In genomic region chr12:114744285-114744684, GRCh38 we compare ENCODE assay signal across 21 cellular contexts.
DNase-seq lines count a peak whose midpoint lies in the region; ATAC-seq and TF ChIP-seq lines count a peak whose summit lies in the region.
"Had no signal": no experiment of that assay in that cellular context is flagged by ENCODE, and none has a peak within 500 bp of the region (broad histone marks: within the 10 kb centered on the region; RNA-seq: fewer than 3 reads in every experiment).

No MANE protein-coding gene starts in this region.

- H3K9me3 ChIP-seq in AG04450 (ENCODE audit: control insufficient read depth, insufficient read depth, low read length) (no peaks in the 10 kb centered on the region; the same call in 1 of the 2 replicates), fibroblast of lung (ENCODE audit: control insufficient read depth, insufficient read depth, low read depth, low read length) (no peaks in the 10 kb centered on the region), psoas muscle (no peaks in the 10 kb centered on the region)

- whole genome bisulfite sequencing in psoas muscle, 3 donors = 88 to 92% (median 89%) methylated on average over 6 of the region's 6 CpGs

- no peak for TF ChIP-seq CTCF in AG04450 (IDR thresholded peaks at IDR 0.05; ENCODE audit: low read depth, low read length)
- TF ChIP-seq CTCF in WI38 (IDR thresholded peaks at IDR 0.05; ENCODE audit: low read depth, low read length) = no peak
- TF ChIP-seq CTCF in fibroblast of lung (conservative IDR thresholded peaks at IDR 0.05 in 1 of 2, IDR thresholded peaks at IDR 0.05 in 1 of 2; ENCODE audit: low read depth in 1 of 2, low read length in 2 of 2) = no peak
- no peak for TF ChIP-seq CTCF in nephron (IDR thresholded peaks at IDR 0.05; ENCODE audit: unreplicated experiment in 3 of 3)
- TF ChIP-seq CTCF in psoas muscle (IDR thresholded peaks at IDR 0.05) = no peak

- H3K36me3 ChIP-seq in fibroblast of lung (ENCODE audit: control insufficient read depth, insufficient read depth, low read length) = no peaks in the 10 kb centered on the region
- H3K36me3 ChIP-seq in psoas muscle (ENCODE audit: insufficient read depth in 1 of 2, low read depth in 1 of 2) = no peaks in the 10 kb centered on the region

- intact Hi-C loops in psoas muscle (cut with DNase I) = no loop called here

- peaks cover 16% of the 10 kb centered on the region for H3K27me3 Mint-ChIP-seq in nephron (ENCODE audit: low read depth)
- H3K27me3 Mint-ChIP-seq: IgD-negative memory B cell had no signal

- H3K9ac ChIP-seq in fibroblast of lung (ENCODE audit: insufficient read depth, low read length) = no peak overlapping the region

- H3K36me3 Mint-ChIP-seq in nephron (ENCODE audit: low read depth) = no peaks in the 10 kb centered on the region
- H3K36me3 Mint-ChIP-seq: IgD-negative memory B cell had no signal

- H3K27ac ChIP-seq in AG04450 (ENCODE audit: low read depth, low read length) = peak overlapping the region; percentile 67
- peak overlapping the region; percentile 17 for H3K27ac ChIP-seq in fibroblast of lung (ENCODE audit: insufficient read depth, low read length)
- no peak overlapping the region for H3K27ac ChIP-seq in psoas muscle
- H3K27ac ChIP-seq: SK-N-MC had no signal

- no peaks in the 10 kb centered on the region for H3K9me3 Mint-ChIP-seq in nephron
- H3K9me3 Mint-ChIP-seq: IgD-negative memory B cell had no signal

- POLR2A ChIA-PET in AG04450 (lab: Yijun Ruan, JAX) = interaction anchor here (0.6 to 3.7 kb wide), 6 partner anchors 26 to 76 kb away, joined by 3 to 47 read pairs (median 4); partner anchors contain the start of gene TBX3

- CTCF ChIA-PET in AG04450 (lab: Charles Lee) = interaction anchor here (0.8 to 1.7 kb wide), 2 partner anchors 8 to 60 kb away, joined by 6 to 7 read pairs; partner anchors contain the start of gene TBX3

- DNase-seq in AG04450 (ENCODE audit: low read depth, low spot score) = no peak
- DNase-seq in fibroblast of lung (ENCODE audit: low read depth in 2 of 2) = no peak
- DNase-seq in psoas muscle = no peak
- DNase-seq: 8988T, ACHN, DMS153, NCI-H1092 treated with DMSO at 0.1 percent for 48 hours, NCI-H1436 treated with DMSO at 0.1 percent for 48 hours, NCI-H187 treated with DMSO at 0.1 percent for 48 hours, NCI-H446, NCI-H524 treated with DMSO at 0.1 percent for 48 hours, NCI-H774, SIG-M5 had no signal

- peak overlapping the region in 1 of 3 experiments; percentile 51 for H3K4me3 Mint-ChIP-seq in nephron
- H3K4me3 Mint-ChIP-seq: IgD-negative memory B cell had no signal

- peaks cover 57% of the 10 kb centered on the region for H3K4me1 Mint-ChIP-seq in nephron
- H3K4me1 Mint-ChIP-seq: IgD-negative memory B cell had no signal

- no peak overlapping the region for H2AFZ ChIP-seq in fibroblast of lung (ENCODE audit: low read length)

- H3K4me3 ChIP-seq in AG04450 (ENCODE audit: low read depth, low read length) = no peak overlapping the region
- H3K4me3 ChIP-seq in WI38 (ENCODE audit: low read depth, low read length) = peak overlapping the region; percentile 27
- H3K4me3 ChIP-seq in fibroblast of lung (replicated peaks in 1 of 4; ENCODE audit: control extremely low read depth in 1 of 4, insufficient read depth in 1 of 4, low read depth in 3 of 4, low read length in 4 of 4) = no peak overlapping the region
- H3K4me3 ChIP-seq in psoas muscle = no peak overlapping the region
- H3K4me3 ChIP-seq: SK-N-MC had no signal

- ATAC-seq in HG03442 (IDR thresholded peaks at IDR 0.05; ENCODE audit: unreplicated experiment) = no peak
- no peak for ATAC-seq in GM19324 (IDR thresholded peaks at IDR 0.05; ENCODE audit: low FRiP score, unreplicated experiment)
- no peak for ATAC-seq in GM18511 (IDR thresholded peaks at IDR 0.05; ENCODE audit: unreplicated experiment)
- ATAC-seq in psoas muscle = no peak
- ATAC-seq: HCT116 had no signal

- H3K27me3 ChIP-seq in AG04450 (ENCODE audit: control insufficient read depth, insufficient read depth, low read length) (no peaks in the 10 kb centered on the region), fibroblast of lung (ENCODE audit: control insufficient read depth, insufficient read depth, low read length) (no peaks in the 10 kb centered on the region), psoas muscle (ENCODE audit: insufficient read depth in 3 of 3, low read length in 2 of 3) (peaks cover 0 to 4% (median 0%) of the 10 kb centered on the region in 3 donors)

- peaks cover 16% of the 10 kb centered on the region for H3K4me1 ChIP-seq in fibroblast of lung (ENCODE audit: control insufficient read depth, extremely low read depth, insufficient read depth, low read length)
- H3K4me1 ChIP-seq in psoas muscle = no peaks in the 10 kb centered on the region

- H3K27ac Mint-ChIP-seq in nephron = peak overlapping the region; percentile 91 to 99 (median 97)

- no peaks in the 10 kb centered on the region for H4K20me1 ChIP-seq in fibroblast of lung (ENCODE audit: control insufficient read depth, extremely low read depth, insufficient read depth, low read length)

- H3K79me2 ChIP-seq in fibroblast of lung (ENCODE audit: control insufficient read depth, insufficient read depth, low read length) = no peaks in the 10 kb centered on the region

- H3K4me2 ChIP-seq in fibroblast of lung (ENCODE audit: extremely low read depth, insufficient read depth, low read length) = peak overlapping the region; percentile 28
